Comparison of ENCODE assay signal across 28 cellular contexts in genomic region chrX:45592067-45592466, GRCh38.
"Had no signal": no experiment of that assay in that cellular context is flagged by ENCODE, and none has a peak within 500 bp of the region (broad histone marks: within the 10 kb centered on the region; RNA-seq: fewer than 3 reads in every experiment).

No MANE protein-coding gene starts in this region.

- H3K4me1 ChIP-seq: colonic mucosa, esophagus muscularis mucosa, heart right ventricle, lower lobe of right lung, sigmoid colon, transverse colon, vagina had no signal

- H3K4me1 Mint-ChIP-seq: activated T-helper 17 cell treated with anti-CD3 and anti-CD28 coated beads, Interleukin-2, amount 50 U/mL, for 72 hours; central memory CD8-positive, alpha-beta T cell; naive thymus-derived CD4-positive, alpha-beta T cell; neural crest cell had no signal

- H3K9me3 ChIP-seq: colonic mucosa, lower lobe of right lung, sigmoid colon, transverse colon, vagina had no signal

- DNase-seq: activated CD4-positive, alpha-beta T cell treated with anti-CD3 and anti-CD28 coated beads, Interleukin-2, amount 50 U/mL, for 4 hours; activated CD8-positive, alpha-beta memory T cell treated with anti-CD3 and anti-CD28 coated beads for 24 hours; activated CD8-positive, alpha-beta memory T cell treated with anti-CD3 and anti-CD28 coated beads, Interleukin-2, amount 50 U/mL, for 4 hours; activated T-cell treated with anti-CD3 and anti-CD28 coated beads, Interleukin-2, amount 50 U/mL, for 24 hours; aorta; colonic mucosa; dorsolateral prefrontal cortex; effector memory CD8-positive, alpha-beta T cell; heart right ventricle; kidney; lower lobe of right lung; naive thymus-derived CD4-positive, alpha-beta T cell; occipital lobe; posterior cingulate gyrus; sigmoid colon; stimulated activated CD4-positive, alpha-beta T cell treated with anti-CD3 and anti-CD28 coated beads, Interleukin-2, amount 100 ng/mL, for 48 hours; stimulated activated CD8-positive, alpha-beta memory T cell treated with anti-CD3 and anti-CD28 coated beads, Interleukin-4, amount 100 ng/mL, for 48 hours; stimulated activated naive B cell treated with anti-CD40 and anti-IgM and Interleukin-4, amounts not matched to agents 10 μg/mL and 1 μg/mL and 100 μg/mL, for 72 hours; T-helper 9 cell; transverse colon had no signal

- H3K27me3 ChIP-seq: colonic mucosa, esophagus muscularis mucosa, sigmoid colon, transverse colon, vagina had no signal

- H3K9me3 Mint-ChIP-seq: activated T-cell treated with anti-CD3 and anti-CD28 coated beads, Interleukin-2, amount 50 U/mL, for 24 hours; activated T-helper 17 cell treated with anti-CD3 and anti-CD28 coated beads, Interleukin-2, amount 50 U/mL, for 72 hours; central memory CD8-positive, alpha-beta T cell; effector memory CD8-positive, alpha-beta T cell had no signal

- H3K36me3 Mint-ChIP-seq: naive thymus-derived CD4-positive, alpha-beta T cell; stimulated activated naive B cell treated with anti-CD40 and anti-IgM and Interleukin-4, amounts not matched to agents 10 μg/mL and 1 μg/mL and 100 μg/mL, for 72 hours; WTC11 had no signal

- ATAC-seq: activated naive CD4-positive, alpha-beta T cell treated with anti-CD3 and anti-CD28 coated beads, Interleukin-2, amount 50 U/mL, for 72 hours; activated T-helper 17 cell treated with anti-CD3 and anti-CD28 coated beads, Interleukin-2, amount 50 U/mL, for 72 hours; effector memory CD8-positive, alpha-beta T cell; heart right ventricle; naive thymus-derived CD4-positive, alpha-beta T cell; stimulated activated naive B cell treated with anti-CD40 and anti-IgM and Interleukin-4, amounts not matched to agents 10 μg/mL and 1 μg/mL and 100 μg/mL, for 72 hours; WTC11 had no signal

- H3K36me3 ChIP-seq: colonic mucosa, esophagus muscularis mucosa, heart right ventricle, lower lobe of right lung, sigmoid colon, transverse colon, vagina had no signal

- H3K4me3 ChIP-seq: colonic mucosa, dorsolateral prefrontal cortex, esophagus muscularis mucosa, heart right ventricle, lower lobe of right lung, sigmoid colon, smooth muscle cell, transverse colon, vagina had no signal

- H3K4me2 ChIP-seq: smooth muscle cell had no signal

- H3K27me3 Mint-ChIP-seq: activated T-helper 17 cell treated with anti-CD3 and anti-CD28 coated beads, Interleukin-2, amount 50 U/mL, for 72 hours; central memory CD8-positive, alpha-beta T cell; effector memory CD8-positive, alpha-beta T cell had no signal

- H3K27ac ChIP-seq: colonic mucosa, dorsolateral prefrontal cortex, esophagus muscularis mucosa, heart right ventricle, lower lobe of right lung, sigmoid colon, transverse colon, vagina had no signal

- H3K4me3 Mint-ChIP-seq: activated T-cell treated with anti-CD3 and anti-CD28 coated beads, Interleukin-2, amount 50 U/mL, for 24 hours; activated T-helper 17 cell treated with anti-CD3 and anti-CD28 coated beads, Interleukin-2, amount 50 U/mL, for 72 hours; central memory CD8-positive, alpha-beta T cell; effector memory CD8-positive, alpha-beta T cell; naive thymus-derived CD4-positive, alpha-beta T cell; neural crest cell; stimulated activated naive B cell treated with anti-CD40 and anti-IgM and Interleukin-4, amounts not matched to agents 10 μg/mL and 1 μg/mL and 100 μg/mL, for 72 hours; WTC11 had no signal

- H3K27ac Mint-ChIP-seq: activated naive CD4-positive, alpha-beta T cell treated with anti-CD3 and anti-CD28 coated beads, Interleukin-2, amount 50 U/mL, for 72 hours; activated T-cell treated with anti-CD3 and anti-CD28 coated beads, Interleukin-2, amount 50 U/mL, for 24 hours; activated T-helper 17 cell treated with anti-CD3 and anti-CD28 coated beads, Interleukin-2, amount 50 U/mL, for 72 hours; effector memory CD8-positive, alpha-beta T cell; naive thymus-derived CD4-positive, alpha-beta T cell; stimulated activated naive B cell treated with anti-CD40 and anti-IgM and Interleukin-4, amounts not matched to agents 10 μg/mL and 1 μg/mL and 100 μg/mL, for 72 hours; WTC11 had no signal

- FAIRE-seq: kidney had no signal
